In the genomic region with DNA sequence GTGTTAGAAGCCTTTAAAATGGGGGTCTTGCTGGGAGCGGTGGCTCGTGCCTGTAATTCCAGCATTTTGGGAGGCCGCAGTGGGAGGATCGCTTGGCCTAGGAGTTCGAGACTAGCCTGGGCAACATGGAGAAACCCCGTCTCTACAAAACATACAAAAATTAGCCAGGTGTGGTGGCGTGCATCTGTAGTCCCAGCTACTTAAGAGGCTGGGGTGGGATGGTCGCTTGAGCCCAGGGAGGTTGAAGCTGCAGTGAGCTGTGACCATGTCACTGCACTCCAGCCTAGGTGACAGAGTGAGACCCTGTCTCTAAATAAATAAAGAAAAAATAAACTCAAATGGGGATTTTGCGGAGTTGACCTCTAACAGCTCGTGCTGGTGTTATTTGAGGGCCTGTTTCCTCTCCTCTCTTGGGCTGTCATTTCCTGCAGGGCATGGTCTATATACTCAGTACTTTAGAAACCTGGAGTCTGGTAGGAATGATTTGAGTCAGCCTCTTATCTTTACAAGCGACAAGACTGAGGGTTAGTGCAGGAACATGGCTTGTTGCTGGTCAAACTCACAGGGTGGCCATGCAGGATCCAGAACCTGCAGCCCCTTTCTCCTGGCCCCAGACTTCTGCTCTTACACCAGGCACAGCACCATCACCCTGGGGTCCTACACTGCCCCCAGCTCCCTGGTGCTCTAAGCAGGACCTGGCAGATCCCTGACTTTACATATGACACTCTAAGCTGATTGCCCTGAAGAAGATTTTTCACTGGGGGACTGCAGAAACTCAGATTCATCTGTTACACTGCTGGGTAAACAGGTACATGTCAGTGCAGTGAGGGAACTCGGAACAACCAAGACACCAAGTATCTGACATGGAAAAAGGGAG, we compare ENCODE assay signal across 10 cellular contexts. TPM values are rescaled to one million over a fixed set of nuclear protein-coding genes. Genes with fewer than 3 reads are reported as not detected.
DNase-seq lines count a peak whose midpoint lies in the region; ATAC-seq and TF ChIP-seq lines count a peak whose summit lies in the region.
"Had no signal": no experiment of that assay in that cellular context is flagged by ENCODE, and none has a peak within 500 bp of the region (broad histone marks: within the 10 kb centered on the region; RNA-seq: fewer than 3 reads in every experiment).

No MANE protein-coding gene starts in this region.

- peaks cover 31% of the 10 kb centered on the region for H3K4me1 Mint-ChIP-seq in T-helper 1 cell treated with Interleukin-12 subunit alpha and Interleukin-12 subunit beta and Interleukin-4 antibody, amounts not matched to agents 30 μg/mL and 1 μg/mL, for 36 hours (ENCODE audit: low read depth)
- peaks cover 30% of the 10 kb centered on the region for H3K4me1 Mint-ChIP-seq in chondrocyte (ENCODE audit: low read depth)

- H3K27ac Mint-ChIP-seq in T-helper 1 cell treated with Interleukin-12 subunit alpha and Interleukin-12 subunit beta and Interleukin-4 antibody, amounts not matched to agents 30 μg/mL and 1 μg/mL, for 36 hours, result peak overlapping the region; percentile 76
- no peak overlapping the region for H3K27ac Mint-ChIP-seq in chondrocyte (ENCODE audit: unreplicated experiment)

- peak; percentile 80 for ATAC-seq in GM21576 (IDR thresholded peaks at IDR 0.05; ENCODE audit: unreplicated experiment)

- peak overlapping the region; percentile 6 for H3K4me3 Mint-ChIP-seq in T-helper 1 cell treated with Interleukin-12 subunit alpha and Interleukin-12 subunit beta and Interleukin-4 antibody, amounts not matched to agents 30 μg/mL and 1 μg/mL, for 36 hours
- no peak overlapping the region for H3K4me3 Mint-ChIP-seq in chondrocyte (ENCODE audit: unreplicated experiment)

- no peaks in the 10 kb centered on the region for H3K27me3 Mint-ChIP-seq in T-helper 1 cell treated with Interleukin-12 subunit alpha and Interleukin-12 subunit beta and Interleukin-4 antibody, amounts not matched to agents 30 μg/mL and 1 μg/mL, for 36 hours (ENCODE audit: low read depth)
- H3K27me3 Mint-ChIP-seq in chondrocyte (ENCODE audit: low read depth), result no peaks in the 10 kb centered on the region

- H3K36me3 Mint-ChIP-seq in T-helper 1 cell treated with Interleukin-12 subunit alpha and Interleukin-12 subunit beta and Interleukin-4 antibody, amounts not matched to agents 30 μg/mL and 1 μg/mL, for 36 hours (ENCODE audit: low read depth), result peaks cover 8% of the 10 kb centered on the region
- peaks cover 4% of the 10 kb centered on the region for H3K36me3 Mint-ChIP-seq in chondrocyte (ENCODE audit: low read depth)

- in situ Hi-C loops in GM13977 (cut with MboI; ENCODE audit: low pct_unique_long_range_greater_than_20kb, low sequenced_read_pairs, unreplicated experiment), result no loop called here

- TF ChIP-seq CTCF in GM13977 (IDR thresholded peaks at IDR 0.05; ENCODE audit: extremely low read depth, insufficient read depth, missing control alignments) (no peak), chondrocyte (IDR thresholded peaks at IDR 0.05) (no peak)

- no peaks in the 10 kb centered on the region for H3K9me3 Mint-ChIP-seq in T-helper 1 cell treated with Interleukin-12 subunit alpha and Interleukin-12 subunit beta and Interleukin-4 antibody, amounts not matched to agents 30 μg/mL and 1 μg/mL, for 36 hours
- peaks cover 3% of the 10 kb centered on the region for H3K9me3 Mint-ChIP-seq in chondrocyte (ENCODE audit: low read depth)

- DNase-seq in GM13977 (ENCODE audit: low spot score) (peak; percentile 63), mesenteric fat pad (ENCODE audit: low spot score) (peak; percentile 59), NCI-H748 treated with DMSO at 0.1 percent for 48 hours (lab: John Stamatoyannopoulos, UW) (no peak), chondrocyte (ENCODE audit: low spot score) (no peak), RKO (ENCODE audit: low spot score) (no peak), NCI-H146 (lab: John Stamatoyannopoulos, UW) (no peak)
- DNase-seq: DMS53, NCI-H2081 treated with DMSO at 0.1 percent for 48 hours had no signal

RNA-seq across cellular contexts. Expression of gene EHD4, which starts 15.1 kb away (rescaled TPM):
- 35.7 TPM for total RNA-seq in mesenteric fat pad
- total RNA-seq in chondrocyte, result 23.2 to 23.9 TPM (median 23.8 TPM) in 3 replicates

Comparison
In these comparisons a context has a peak if more than half of its experiments do, and no peak if none do; other contexts are left out.
1. DNase-seq: peak in GM13977 (single experiment) and mesenteric fat pad (single experiment); none in NCI-H748 treated with DMSO at 0.1 percent for 48 hours (single experiment), chondrocyte (single experiment), RKO (single experiment) and NCI-H146 (single experiment).